ENCODE assay signal across 21 cellular contexts in genomic region chr1:79815115-79815514, GRCh38.
"Had no signal": no experiment of that assay in that cellular context is flagged by ENCODE, and none has a peak within 500 bp of the region (broad histone marks: within the 10 kb centered on the region; RNA-seq: fewer than 3 reads in every experiment).

No MANE protein-coding gene starts in this region.

- H3K27ac ChIP-seq: body of pancreas, cardiac muscle cell, neutrophil, ovary, prostate gland, upper lobe of left lung had no signal

- H3K27me3 ChIP-seq: body of pancreas, cardiac muscle cell, neutrophil, ovary, upper lobe of left lung had no signal

- H3K36me3 ChIP-seq: cardiac muscle cell, neutrophil, ovary, prostate gland, upper lobe of left lung had no signal

- H3K4me3 ChIP-seq: body of pancreas, cardiac muscle cell, ovary, prostate gland, upper lobe of left lung had no signal

- DNase-seq: activated gamma-delta T cell; activated naive CD4-positive, alpha-beta T cell treated with anti-CD3 and anti-CD28 coated beads, Interleukin-2, amount 50 U/mL, for 16 hours; activated naive CD8-positive, alpha-beta T cell treated with anti-CD3 and anti-CD28 coated beads, Interleukin-2, amount 50 U/mL, for 24 hours; activated T-cell treated with anti-CD3 and anti-CD28 coated beads, Interleukin-2, amount 50 U/mL, for 72 hours; anterior cingulate cortex; body of pancreas; cortex of kidney; effector CD4-positive, alpha-beta T cell; head of caudate nucleus; hypothalamus; left cardiac atrium; mesenchymal stem cell; ovary; stimulated activated CD4-positive, alpha-beta T cell treated with anti-CD3 and anti-CD28 coated beads, Interleukin-2, amount 100 ng/mL, for 48 hours; stimulated activated CD8-positive, alpha-beta memory T cell treated with anti-CD3 and anti-CD28 coated beads, Interleukin-4, amount 100 ng/mL, for 48 hours; stimulated activated naive CD4-positive, alpha-beta T cell treated with Interleukin-2 at 50 U/mL for 16 hours; T-helper 9 cell; upper lobe of left lung had no signal

- H3K9me3 ChIP-seq: body of pancreas, neutrophil, ovary, prostate gland, upper lobe of left lung had no signal
